In genomic region chr17:62705116-62705515, GRCh38 we compare ENCODE assay signal across 8 cellular contexts.
DNase-seq lines count a peak whose midpoint lies in the region; ATAC-seq and TF ChIP-seq lines count a peak whose summit lies in the region.

No MANE protein-coding gene starts in this region.

- TF ChIP-seq EP300 in ovary (IDR thresholded peaks at IDR 0.05) = no peak

- H3K27ac Mint-ChIP-seq in activated CD4-positive, alpha-beta memory T cell treated with anti-CD3 and anti-CD28 coated beads for 36 hours = no peak overlapping the region

- H3K4me1 ChIP-seq in ovary (ENCODE audit: insufficient read depth) = peaks cover 12% of the 10 kb centered on the region

- H3K27ac ChIP-seq in ovary = peak overlapping the region; percentile 16 to 39

- CTCF ChIA-PET in activated CD4-positive, alpha-beta memory T cell treated with anti-CD3 and anti-CD28 coated beads for 36 hours (lab: Charles Lee) = interaction anchor here (1.2 to 1.6 kb wide), 2 partner anchors 18 to 19 kb away, joined by 4 to 7 read pairs; no protein-coding TSS in a partner anchor

- intact Hi-C loops in activated CD4-positive, alpha-beta memory T cell treated with anti-CD3 and anti-CD28 coated beads for 36 hours (cut with micrococcal nuclease) = loop anchor here (2.0 kb wide), 1 partner anchor 702 kb away; no protein-coding TSS in a partner anchor
- intact Hi-C loops in ovary (cut with DNase I) = loop anchor here in 1 of 4 donors (10.0 kb wide), 1 partner anchor 260 kb away; the partner anchor contains the start of gene TANC2

- TF ChIP-seq POLR2A in ovary (IDR thresholded peaks at IDR 0.05) = no peak

- H3K4me1 Mint-ChIP-seq in activated CD4-positive, alpha-beta memory T cell treated with anti-CD3 and anti-CD28 coated beads for 36 hours (ENCODE audit: low read depth) = peaks cover 10% of the 10 kb centered on the region

- DNase-seq in D341Med (ENCODE audit: low spot score) = peak; percentile 9
- no peak for DNase-seq in activated CD4-positive, alpha-beta memory T cell treated with anti-CD3 and anti-CD28 coated beads for 36 hours
- DNase-seq in globus pallidus (ENCODE audit: low spot score) = peak; percentile 57
- no peak for DNase-seq in ovary
- DNase-seq in cerebellum (ENCODE audit: low spot score) = no peak
- DNase-seq in cerebellar nuclear complex (lab: John Stamatoyannopoulos, UW) = no peak

- POLR2A ChIA-PET in activated CD4-positive, alpha-beta memory T cell treated with anti-CD3 and anti-CD28 coated beads for 36 hours (lab: Charles Lee) = no interaction called here

- TF ChIP-seq CTCF in ovary (IDR thresholded peaks at IDR 0.05) = no peak

- WGBS in ovary, 3 donors = 15 to 27% (median 22%) methylated on average over 7 of the region's 7 CpGs

- H3K27me3 ChIP-seq in ovary = no peaks in the 10 kb centered on the region

- H3K36me3 ChIP-seq in ovary = no peaks in the 10 kb centered on the region

- no peaks in the 10 kb centered on the region for H3K36me3 Mint-ChIP-seq in activated CD4-positive, alpha-beta memory T cell treated with anti-CD3 and anti-CD28 coated beads for 36 hours

- peaks cover 7% of the 10 kb centered on the region for H3K9me3 Mint-ChIP-seq in activated CD4-positive, alpha-beta memory T cell treated with anti-CD3 and anti-CD28 coated beads for 36 hours

- no peak overlapping the region for H3K4me3 ChIP-seq in ovary

- no peaks in the 10 kb centered on the region for H3K9me3 ChIP-seq in ovary

- H3K27me3 Mint-ChIP-seq in activated CD4-positive, alpha-beta memory T cell treated with anti-CD3 and anti-CD28 coated beads for 36 hours = peaks cover 23% of the 10 kb centered on the region

- ATAC-seq in HG02870 (IDR thresholded peaks at IDR 0.05; ENCODE audit: unreplicated experiment) = no peak
- no peak for ATAC-seq in HG03175 (IDR thresholded peaks at IDR 0.05; ENCODE audit: unreplicated experiment)

- peak overlapping the region; percentile 20 for H3K4me3 Mint-ChIP-seq in activated CD4-positive, alpha-beta memory T cell treated with anti-CD3 and anti-CD28 coated beads for 36 hours

Comparison
In these comparisons a context has a peak if more than half of its experiments do, and no peak if none do; other contexts are left out.
1. DNase-seq: peak in D341Med (single experiment) and globus pallidus (single experiment); none in activated CD4-positive, alpha-beta memory T cell treated with anti-CD3 and anti-CD28 coated beads for 36 hours (single experiment), ovary (0 of 5), cerebellum (single experiment) and cerebellar nuclear complex (0 of 2).